In the genomic region with DNA sequence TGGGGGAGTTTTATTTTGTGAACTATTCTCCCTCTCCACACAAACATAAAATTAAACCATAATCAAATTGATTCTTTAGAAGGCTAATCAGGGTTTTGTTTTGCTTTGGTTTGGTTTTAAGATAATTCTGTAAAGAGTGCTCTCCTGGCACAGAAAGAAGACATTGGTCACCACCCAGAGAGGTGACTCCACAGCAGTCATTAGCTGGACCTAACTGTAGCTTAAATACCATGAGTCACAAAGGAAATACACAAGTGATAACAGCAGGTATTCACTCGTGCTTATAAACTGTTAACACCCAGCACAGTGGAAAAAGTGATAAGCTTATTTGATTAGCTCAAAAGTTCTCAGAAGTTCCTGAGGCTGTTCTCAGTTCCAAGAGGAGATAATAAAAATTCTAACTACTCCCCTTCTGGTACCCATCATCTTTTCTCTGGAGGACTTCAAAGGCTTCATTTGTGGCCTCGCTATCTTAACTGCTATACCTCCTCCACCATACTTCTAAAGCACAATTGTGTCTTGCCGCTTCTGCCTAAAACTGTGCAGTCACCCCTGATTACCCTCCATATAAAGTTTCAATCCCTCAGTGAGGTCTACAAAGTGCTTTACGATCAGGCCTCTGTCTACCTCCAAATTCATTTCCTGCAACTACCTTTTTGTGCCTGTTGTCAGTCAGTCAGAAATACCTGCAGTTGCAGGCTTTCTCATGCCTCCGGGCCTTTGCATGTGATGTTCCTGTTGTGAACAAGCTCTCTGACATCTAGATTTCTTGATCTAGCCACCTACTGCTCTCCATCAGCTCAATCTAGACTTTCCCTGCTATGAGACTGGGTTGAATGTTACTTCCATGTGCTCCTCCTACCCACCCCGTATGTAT, we compare ENCODE assay signal across 25 cellular contexts.
DNase-seq lines count a peak whose midpoint lies in the region; ATAC-seq, FAIRE-seq and TF ChIP-seq lines count a peak whose summit lies in the region.
"Had no signal": no experiment of that assay in that cellular context is flagged by ENCODE, and none has a peak within 500 bp of the region (broad histone marks: within the 10 kb centered on the region; RNA-seq: fewer than 3 reads in every experiment).

No MANE protein-coding gene starts in this region.

- DNase-seq in ELR (ENCODE audit: low read depth), result peak; percentile 23
- peak; percentile 52 for DNase-seq in NCI-H146 treated with DMSO at 0.1 percent for 48 hours (lab: John Stamatoyannopoulos, UW; ENCODE audit: unreplicated experiment)
- peak; percentile 45 to 85 (median 62) for DNase-seq in K562 (ENCODE audit: extremely low read depth in 1 of 4, low spot score in 3 of 4)
- peak; percentile 7 for DNase-seq in HepG2 (ENCODE audit: low spot score)
- no peak for DNase-seq in hypothalamus (lab: John Stamatoyannopoulos, UW)
- no peak for DNase-seq in NCI-H1092 treated with DMSO at 0.1 percent for 48 hours (lab: John Stamatoyannopoulos, UW)
- DNase-seq in frontal cortex (ENCODE audit: low spot score in 2 of 2), result no peak
- DNase-seq in GM10266 (ENCODE audit: extremely low spot score), result no peak
- DNase-seq: ACHN; activated CD4-positive, alpha-beta memory T cell treated with anti-CD3 and anti-CD28 coated beads, Interleukin-2, amount 10 ng/mL, durations not matched to agents 7 days and 5 days; activated naive CD8-positive, alpha-beta T cell treated with anti-CD3 and anti-CD28 coated beads for 36 hours; COR-L47; left ventricle myocardium superior; midbrain; natural killer cell; NCI-H1930; right cardiac atrium; stimulated activated CD4-positive, alpha-beta T cell treated with anti-CD3 and anti-CD28 coated beads, Interleukin-12 subunit alpha, Interleukin-12 subunit beta, amount 100 ng/mL, for 4 hours; stimulated activated CD4-positive, alpha-beta T cell treated with anti-CD3 and anti-CD28 coated beads, Interleukin-4, amount 100 ng/mL, for 4 hours; stimulated activated naive CD4-positive, alpha-beta T cell treated with Interleukin-2 at 50 U/mL for 16 hours; T-helper 9 cell had no signal

- H3K9me3 ChIP-seq in K562 (replicated peaks; ENCODE audit: control insufficient read depth, insufficient read depth, low read depth, low read length) (no peaks in the 10 kb centered on the region), HepG2 (ENCODE audit: low read length) (no peaks in the 10 kb centered on the region)
- H3K9me3 ChIP-seq: ascending aorta, BLaER1 had no signal

- peak; percentile 77 for FAIRE-seq in K562 (lab: Jason Lieb, UNC)
- FAIRE-seq in HepG2 (lab: Jason Lieb, UNC), result no peak
- FAIRE-seq in frontal cortex (lab: Jason Lieb, UNC), result no peak

- WGBS in K562 (ENCODE audit: insufficient coverage, low coverage, missing lambda C conversion rate), result 5% methylated on average over 6 of the region's 6 CpGs
- WGBS in HepG2 (ENCODE audit: low lambda C conversion rate), result 46% methylated on average over 6 of the region's 6 CpGs

- H3K27me3 ChIP-seq in K562 (ENCODE audit: control insufficient read depth in 2 of 2, insufficient read depth in 2 of 2, low read length in 2 of 2), result no peaks in the 10 kb centered on the region
- H3K27me3 ChIP-seq in HepG2 (ENCODE audit: control insufficient read depth in 1 of 2, insufficient read depth in 2 of 2, low read length in 2 of 2), result no peaks in the 10 kb centered on the region
- H3K27me3 ChIP-seq: ascending aorta, BLaER1 had no signal

- no TSS peak for BruUV-seq in K562 (replicated peaks; lab: Mats Ljungman, UMichigan)
- no TSS peak for BruUV-seq in HepG2 (replicated peaks; lab: Mats Ljungman, UMichigan)

- TF ChIP-seq EP300 in K562 (IDR thresholded peaks at IDR 0.05; ENCODE audit: low read length), result peak; percentile 95
- TF ChIP-seq EP300 in HepG2 (IDR thresholded peaks at IDR 0.05; ENCODE audit: low read depth in 2 of 2, low read length in 2 of 2), result no peak
- TF ChIP-seq EP300 in HepG2 (CRISPR knock-in tag; IDR thresholded peaks at IDR 0.05; ENCODE audit: borderline replicate concordance), result no peak

- H3K9ac ChIP-seq in K562 (ENCODE audit: insufficient read depth in 1 of 2, low read depth in 2 of 2, low read length in 2 of 2) (no peak overlapping the region), HepG2 (ENCODE audit: insufficient read depth, low read depth, low read length) (no peak overlapping the region)
- H3K9ac ChIP-seq: BLaER1 had no signal

- TF ChIP-seq RAD21 in K562 (CRISPR knock-in tag; conservative IDR thresholded peaks at IDR 0.05 in 1 of 2, IDR thresholded peaks at IDR 0.05 in 1 of 2) (no peak), HepG2 (CRISPR knock-in tag; IDR thresholded peaks at IDR 0.05) (no peak)

- H3K36me3 ChIP-seq in K562 (ENCODE audit: control insufficient read depth, insufficient read depth, low read length) (peaks cover 3% of the 10 kb centered on the region; the same call in 1 of the 3 replicates), HepG2 (replicated peaks in 1 of 2; ENCODE audit: control insufficient read depth in 1 of 2, insufficient read depth in 2 of 2, low read length in 2 of 2) (no peaks in the 10 kb centered on the region)
- H3K36me3 ChIP-seq: ascending aorta, BLaER1 had no signal

- TF ChIP-seq POLR2A in K562 (conservative IDR thresholded peaks at IDR 0.05), result no peak
- TF ChIP-seq POLR2A in HepG2 (IDR thresholded peaks at IDR 0.05; ENCODE audit: insufficient read depth in 1 of 2, low read depth in 2 of 2, low read length in 2 of 2), result no peak

- CTCF ChIA-PET in K562 (lab: Yijun Ruan, JAX; ENCODE audit: low intra/inter-chr PET ratio) (no interaction called here), HepG2 (lab: Yijun Ruan, JAX; ENCODE audit: low intra/inter-chr PET ratio, low total read pairs) (no interaction called here)

- ATAC-seq in K562 (peak; percentile 89), HepG2 (no peak; the same call in 2 of the 3 replicates)
- ATAC-seq: left ventricle myocardium superior, natural killer cell, Right ventricle myocardium inferior had no signal

- intact Hi-C loops in K562 (cut with micrococcal nuclease) (loop anchor here (5.0 kb wide), 1 partner anchor 47 kb away; no protein-coding TSS in a partner anchor), HepG2 (cut with micrococcal nuclease; ENCODE audit: unreplicated experiment) (no loop called here)

- in situ Hi-C loops in K562 (cut with MboI) (no loop called here), HepG2 (cut with HindIII; ENCODE audit: extremely low pct_ligation_motif_present, low pct_unique_long_range_greater_than_20kb) (no loop called here)

- TF ChIP-seq CTCF in K562 (IDR thresholded peaks at IDR 0.05 in 2 of 3, conservative IDR thresholded peaks at IDR 0.05 in 1 of 3; ENCODE audit: insufficient read depth in 2 of 3, low read depth in 1 of 3, low read length in 3 of 3) (no peak), HepG2 (CRISPR knock-in tag; IDR thresholded peaks at IDR 0.05) (no peak), GM10266 (IDR thresholded peaks at IDR 0.05; ENCODE audit: control insufficient read depth, insufficient read depth, low read depth, missing control alignments) (no peak)

- peak overlapping the region; percentile 40 for H2AFZ ChIP-seq in K562 (ENCODE audit: low read depth, low read length)
- no peak overlapping the region for H2AFZ ChIP-seq in HepG2 (ENCODE audit: low read length)

- peaks cover 40% of the 10 kb centered on the region for H3K79me2 ChIP-seq in K562 (ENCODE audit: control insufficient read depth, insufficient read depth, low read length)
- no peaks in the 10 kb centered on the region for H3K79me2 ChIP-seq in HepG2 (ENCODE audit: insufficient read depth, low read length)

- H3K27ac ChIP-seq in K562 (ENCODE audit: extremely low read depth, low read depth, low read length), result peak overlapping the region; percentile 59; the same call in 2 of the 3 replicates
- H3K27ac ChIP-seq in HepG2 (ENCODE audit: extremely low read length, insufficient read depth, low read length), result no peak overlapping the region
- H3K27ac ChIP-seq: ascending aorta, BLaER1, epithelial cell of prostate had no signal

- H4K20me1 ChIP-seq in K562 (replicated peaks; ENCODE audit: control insufficient read depth, insufficient read depth, low read length), result peaks cover 8% of the 10 kb centered on the region
- no peaks in the 10 kb centered on the region for H4K20me1 ChIP-seq in HepG2 (ENCODE audit: insufficient read depth, low read length)
- H4K20me1 ChIP-seq: BLaER1 had no signal

- H3K9me1 ChIP-seq in K562 (ENCODE audit: control insufficient read depth, insufficient read depth, low read length), result no peaks in the 10 kb centered on the region

- H3K4me3 ChIP-seq in K562 (no peak overlapping the region), HepG2 (replicated peaks in 1 of 3; ENCODE audit: insufficient read depth in 1 of 3, low read depth in 2 of 3, low read length in 3 of 3) (no peak overlapping the region)
- H3K4me3 ChIP-seq: ascending aorta, BLaER1 had no signal

- peak overlapping the region; percentile 49 for H3K4me2 ChIP-seq in K562 (ENCODE audit: insufficient read depth, low read length)
- no peak overlapping the region for H3K4me2 ChIP-seq in HepG2 (ENCODE audit: low read depth, low read length)
- H3K4me2 ChIP-seq: BLaER1 had no signal

- POLR2A ChIA-PET in K562 (lab: Yijun Ruan, JAX) (interaction anchor here (0.7 to 1.6 kb wide), 6 partner anchors 9 to 43 kb away, joined by 3 to 9 read pairs (median 3); no protein-coding TSS in a partner anchor), HepG2 (lab: Yijun Ruan, JAX) (no interaction called here)

- peaks cover 7 to 45% of the 10 kb centered on the region in 2 experiments; a peak in 3 of 5 replicates for H3K4me1 ChIP-seq in K562 (replicated peaks in 1 of 2; ENCODE audit: control insufficient read depth in 2 of 2, insufficient read depth in 2 of 2, low read length in 2 of 2)
- H3K4me1 ChIP-seq in HepG2 (ENCODE audit: insufficient read depth, low read length), result no peaks in the 10 kb centered on the region; the same call in 1 of the 2 replicates
- H3K4me1 ChIP-seq: ascending aorta, BLaER1 had no signal

TF ChIP-seq in K562, 482 proteins besides CTCF, POLR2A, EP300 and RAD21 (continues in another document):
- TF ChIP-seq CTBP1 (IDR thresholded peaks at IDR 0.05; ENCODE audit: borderline replicate concordance) (peak; percentile 95), ELF1 (tag; IDR thresholded peaks at IDR 0.05) (no peak), TFAM (CRISPR knock-in tag; conservative IDR thresholded peaks at IDR 0.05) (no peak), PTTG1 (tag; IDR thresholded peaks at IDR 0.05; ENCODE audit: low read depth) (no peak), JUN (IDR thresholded peaks at IDR 0.05; ENCODE audit: borderline replicate concordance, low read depth, low read length) (peak; percentile 83), JUN (CRISPR knock-in tag; IDR thresholded peaks at IDR 0.05; ENCODE audit: borderline replicate concordance) (no peak), TAL1 (IDR thresholded peaks at IDR 0.05) (peak; percentile 58)

TF ChIP-seq in HepG2, 621 proteins besides CTCF, POLR2A, EP300 and RAD21 (continues in another document):
- TF ChIP-seq SALL1 (CRISPR knock-in tag; IDR thresholded peaks at IDR 0.05) (no peak), YEATS2 (CRISPR knock-in tag; IDR thresholded peaks at IDR 0.05; ENCODE audit: borderline replicate concordance) (no peak), TAF1 (CRISPR knock-in tag; IDR thresholded peaks at IDR 0.05) (no peak)
- TF ChIP-seq, protein P1, sequence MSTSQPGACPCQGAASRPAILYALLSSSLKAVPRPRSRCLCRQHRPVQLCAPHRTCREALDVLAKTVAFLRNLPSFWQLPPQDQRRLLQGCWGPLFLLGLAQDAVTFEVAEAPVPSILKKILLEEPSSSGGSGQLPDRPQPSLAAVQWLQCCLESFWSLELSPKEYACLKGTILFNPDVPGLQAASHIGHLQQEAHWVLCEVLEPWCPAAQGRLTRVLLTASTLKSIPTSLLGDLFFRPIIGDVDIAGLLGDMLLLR (CRISPR knock-in tag; IDR thresholded peaks at IDR 0.05), result no peak

Comparison
In these comparisons a context has a peak if more than half of its experiments do, and no peak if none do; other contexts are left out.
1. DNase-seq: peak in ELR (single experiment), NCI-H146 treated with DMSO at 0.1 percent for 48 hours (single experiment), K562 (4 of 4) and HepG2 (single experiment); none in hypothalamus (0 of 51), NCI-H1092 treated with DMSO at 0.1 percent for 48 hours (single experiment), frontal cortex (0 of 2) and GM10266 (single experiment).